In genomic region chr1:45545553-45546310, GRCh38 we compare ENCODE assay signal across 15 cellular contexts. TPM values are rescaled to one million over a fixed set of nuclear protein-coding genes. Genes with fewer than 3 reads are reported as not detected.
DNase-seq lines count a peak whose midpoint lies in the region; ATAC-seq, FAIRE-seq and TF ChIP-seq lines count a peak whose summit lies in the region.
"Had no signal": no experiment of that assay in that cellular context is flagged by ENCODE, and none has a peak within 500 bp of the region (broad histone marks: within the 10 kb centered on the region; RNA-seq: fewer than 3 reads in every experiment).

No MANE protein-coding gene starts in this region.

- H3K4me1 Mint-ChIP-seq in activated naive CD4-positive, alpha-beta T cell treated with anti-CD3 and anti-CD28 coated beads, Interleukin-2, amount 50 U/mL, for 24 hours = peaks cover 38% of the 10 kb centered on the region
- H3K4me1 Mint-ChIP-seq in activated naive CD4-positive, alpha-beta T cell treated with anti-CD3 and anti-CD28 coated beads for 36 hours (ENCODE audit: low read depth) = peaks cover 37% of the 10 kb centered on the region
- peaks cover 20% of the 10 kb centered on the region for H3K4me1 Mint-ChIP-seq in nephron progenitor cell

- no peaks in the 10 kb centered on the region for H3K36me3 Mint-ChIP-seq in activated naive CD4-positive, alpha-beta T cell treated with anti-CD3 and anti-CD28 coated beads, Interleukin-2, amount 50 U/mL, for 24 hours
- no peaks in the 10 kb centered on the region for H3K36me3 Mint-ChIP-seq in activated naive CD4-positive, alpha-beta T cell treated with anti-CD3 and anti-CD28 coated beads for 36 hours (ENCODE audit: low read depth)
- no peaks in the 10 kb centered on the region for H3K36me3 Mint-ChIP-seq in nephron progenitor cell (ENCODE audit: low read depth)

- peaks cover 31% of the 10 kb centered on the region for H3K4me1 ChIP-seq in MM.1S (ENCODE audit: low read length)
- peaks cover 56% of the 10 kb centered on the region for H3K4me1 ChIP-seq in HepG2 (ENCODE audit: insufficient read depth, low read length)
- H3K4me1 ChIP-seq in thyroid gland = peaks cover 4 to 31% of the 10 kb centered on the region in 2 donors

- intact Hi-C loops in activated naive CD4-positive, alpha-beta T cell treated with anti-CD3 and anti-CD28 coated beads for 36 hours (cut with micrococcal nuclease) = loop anchor here (1.0 kb wide), 1 partner anchor 141 kb away; the partner anchor contains the start of gene GPBP1L1
- intact Hi-C loops in HepG2 (cut with micrococcal nuclease; ENCODE audit: unreplicated experiment) = loop anchor here (1.0 kb wide), 1 partner anchor 23 kb away; no protein-coding TSS in a partner anchor
- intact Hi-C loops in thyroid gland (cut with DNase I) = no loop called here

- ATAC-seq in HepG2 = peak; percentile 84
- ATAC-seq in GM21515 (IDR thresholded peaks at IDR 0.05; ENCODE audit: unreplicated experiment) = no peak
- ATAC-seq: left lung, sciatic nerve had no signal

- no TSS peak for BruUV-seq in HepG2 (replicated peaks; lab: Mats Ljungman, UMichigan)

- H3K4me2 ChIP-seq in MM.1S (ENCODE audit: low read depth, low read length) = peak overlapping the region; percentile 69; the same call in 1 of the 2 replicates
- peak overlapping the region; percentile 85 for H3K4me2 ChIP-seq in HepG2 (ENCODE audit: low read depth, low read length)

- H3K4me3 ChIP-seq in MM.1S (ENCODE audit: low read length) (no peak overlapping the region), HepG2 (replicated peaks in 1 of 3; ENCODE audit: insufficient read depth in 1 of 3, low read depth in 2 of 3, low read length in 3 of 3) (peak overlapping the region; percentile 13 to 65 (median 48)), thyroid gland (replicated peaks in 1 of 3) (no peak overlapping the region)
- H3K4me3 ChIP-seq: esophagus muscularis mucosa, left lung had no signal

- no peak for DNase-seq in activated naive CD4-positive, alpha-beta T cell treated with anti-CD3 and anti-CD28 coated beads for 36 hours
- no peak for DNase-seq in MM.1S
- DNase-seq in HepG2 (ENCODE audit: low spot score) = peak; percentile 88
- DNase-seq in thyroid gland = peak; percentile 15 to 25
- no peak for DNase-seq in nephron progenitor cell
- DNase-seq in NCI-H2107 treated with DMSO at 0.1 percent for 48 hours (lab: John Stamatoyannopoulos, UW; ENCODE audit: unreplicated experiment) = no peak
- DNase-seq: amygdala, DMS53, left lung, NCI-H1417, NCI-H446 had no signal

- TF ChIP-seq POLR2A in HepG2 (IDR thresholded peaks at IDR 0.05; ENCODE audit: insufficient read depth in 1 of 2, low read depth in 2 of 2, low read length in 2 of 2) = peak in 1 of 2 experiments; percentile 45; a peak in 1 of 4 replicates
- no peak for TF ChIP-seq POLR2A in thyroid gland (IDR thresholded peaks at IDR 0.05)

- no peaks in the 10 kb centered on the region for H3K27me3 ChIP-seq in MM.1S (replicated peaks; ENCODE audit: insufficient read depth, low read length)
- H3K27me3 ChIP-seq in HepG2 (ENCODE audit: control insufficient read depth in 1 of 2, insufficient read depth in 2 of 2, low read length in 2 of 2) = no peaks in the 10 kb centered on the region
- H3K27me3 ChIP-seq in thyroid gland = no peaks in the 10 kb centered on the region
- H3K27me3 ChIP-seq: left lung had no signal

- peak; percentile 81 for FAIRE-seq in HepG2 (lab: Jason Lieb, UNC)

- H3K27ac ChIP-seq in MM.1S (ENCODE audit: low read length) (peak overlapping the region; percentile 27; the same call in 1 of the 2 replicates), HepG2 (ENCODE audit: extremely low read length, insufficient read depth, low read length) (peak overlapping the region; percentile 86), thyroid gland (no peak overlapping the region)
- H3K27ac ChIP-seq: esophagus muscularis mucosa had no signal

- no peaks in the 10 kb centered on the region for H3K9me3 Mint-ChIP-seq in activated naive CD4-positive, alpha-beta T cell treated with anti-CD3 and anti-CD28 coated beads, Interleukin-2, amount 50 U/mL, for 24 hours
- no peaks in the 10 kb centered on the region for H3K9me3 Mint-ChIP-seq in activated naive CD4-positive, alpha-beta T cell treated with anti-CD3 and anti-CD28 coated beads for 36 hours
- H3K9me3 Mint-ChIP-seq in nephron progenitor cell = no peaks in the 10 kb centered on the region

- H3F3A ChIP-seq in MM.1S (ENCODE audit: insufficient read depth, low read length) = peaks cover 22% of the 10 kb centered on the region

- peaks cover under 1% of the 10 kb centered on the region for H3K79me2 ChIP-seq in MM.1S (ENCODE audit: low read length)
- peaks cover under 1% of the 10 kb centered on the region for H3K79me2 ChIP-seq in HepG2 (ENCODE audit: insufficient read depth, low read length)

- no peak overlapping the region for H3K4me3 Mint-ChIP-seq in activated naive CD4-positive, alpha-beta T cell treated with anti-CD3 and anti-CD28 coated beads, Interleukin-2, amount 50 U/mL, for 24 hours
- H3K4me3 Mint-ChIP-seq in activated naive CD4-positive, alpha-beta T cell treated with anti-CD3 and anti-CD28 coated beads for 36 hours = no peak overlapping the region
- no peak overlapping the region for H3K4me3 Mint-ChIP-seq in nephron progenitor cell

- H3K36me3 ChIP-seq in MM.1S (replicated peaks; ENCODE audit: insufficient read depth, low read length) (no peaks in the 10 kb centered on the region), HepG2 (replicated peaks in 1 of 2; ENCODE audit: control insufficient read depth in 1 of 2, insufficient read depth in 2 of 2, low read length in 2 of 2) (no peaks in the 10 kb centered on the region), thyroid gland (no peaks in the 10 kb centered on the region)
- H3K36me3 ChIP-seq: esophagus muscularis mucosa, left lung had no signal

- TF ChIP-seq CTCF in MM.1S (IDR thresholded peaks at IDR 0.05; ENCODE audit: low read length) = no peak
- no peak for TF ChIP-seq CTCF in HepG2 (CRISPR knock-in tag; IDR thresholded peaks at IDR 0.05)
- no peak for TF ChIP-seq CTCF in thyroid gland (IDR thresholded peaks at IDR 0.05)
- TF ChIP-seq CTCF in nephron progenitor cell (IDR thresholded peaks at IDR 0.05) = no peak

- H3K9me2 ChIP-seq in MM.1S (replicated peaks; ENCODE audit: insufficient read depth, low read length) = no peaks in the 10 kb centered on the region

- in situ Hi-C loops in HepG2 (cut with HindIII; ENCODE audit: extremely low pct_ligation_motif_present, low pct_unique_long_range_greater_than_20kb) = no loop called here

- H2AFZ ChIP-seq in MM.1S (ENCODE audit: low read length) = peak overlapping the region; percentile 24; the same call in 1 of the 2 replicates
- H2AFZ ChIP-seq in HepG2 (ENCODE audit: low read length) = peak overlapping the region; percentile 95

- H4K20me1 ChIP-seq in MM.1S (ENCODE audit: insufficient read depth, low read length) (no peaks in the 10 kb centered on the region), HepG2 (ENCODE audit: insufficient read depth, low read length) (no peaks in the 10 kb centered on the region)

- WGBS in HepG2 (ENCODE audit: low lambda C conversion rate) = 35% methylated on average over 7 of the region's 7 CpGs
- 51 to 53% methylated on average over 7 of the region's 7 CpGs for WGBS in thyroid gland, 2 donors

- no peak overlapping the region for H3K9ac ChIP-seq in MM.1S (ENCODE audit: low read length)
- peak overlapping the region; percentile 69 for H3K9ac ChIP-seq in HepG2 (ENCODE audit: insufficient read depth, low read depth, low read length)

- no peak for TF ChIP-seq RAD21 in HepG2 (CRISPR knock-in tag; IDR thresholded peaks at IDR 0.05)

- H3K9me3 ChIP-seq in MM.1S (replicated peaks; ENCODE audit: insufficient read depth, low read length) (no peaks in the 10 kb centered on the region), HepG2 (ENCODE audit: low read length) (no peaks in the 10 kb centered on the region), thyroid gland (no peaks in the 10 kb centered on the region)
- H3K9me3 ChIP-seq: esophagus muscularis mucosa, left lung had no signal

- TF ChIP-seq EP300 in HepG2 (IDR thresholded peaks at IDR 0.05; ENCODE audit: low read depth in 2 of 2, low read length in 2 of 2) (peak in 1 of 2 experiments; percentile 60; a peak in 1 of 4 replicates), HepG2 (CRISPR knock-in tag; IDR thresholded peaks at IDR 0.05; ENCODE audit: borderline replicate concordance) (no peak)

- POLR2A ChIA-PET in HepG2 (lab: Yijun Ruan, JAX) = interaction anchor here (0.7 to 29.7 kb wide), 9 partner anchors 8 to 277 kb away, joined by 3 to 690 read pairs (median 8); partner anchors contain the start of genes CCDC163, MMACHC and PRDX1

- H3K27me3 Mint-ChIP-seq in activated naive CD4-positive, alpha-beta T cell treated with anti-CD3 and anti-CD28 coated beads, Interleukin-2, amount 50 U/mL, for 24 hours = no peaks in the 10 kb centered on the region
- no peaks in the 10 kb centered on the region for H3K27me3 Mint-ChIP-seq in activated naive CD4-positive, alpha-beta T cell treated with anti-CD3 and anti-CD28 coated beads for 36 hours (ENCODE audit: low read depth)
- H3K27me3 Mint-ChIP-seq in nephron progenitor cell (ENCODE audit: low read depth, poor library complexity) = peaks cover 17% of the 10 kb centered on the region

- H3K27ac Mint-ChIP-seq in activated naive CD4-positive, alpha-beta T cell treated with anti-CD3 and anti-CD28 coated beads, Interleukin-2, amount 50 U/mL, for 24 hours = peak overlapping the region; percentile 30
- H3K27ac Mint-ChIP-seq in activated naive CD4-positive, alpha-beta T cell treated with anti-CD3 and anti-CD28 coated beads for 36 hours = no peak overlapping the region
- H3K27ac Mint-ChIP-seq in nephron progenitor cell = no peak overlapping the region

- CTCF ChIA-PET in activated naive CD4-positive, alpha-beta T cell treated with anti-CD3 and anti-CD28 coated beads for 36 hours (lab: Charles Lee) = interaction anchor here (0.8 to 3.1 kb wide), 3 partner anchors 9 to 33 kb away, joined by 3 to 20 read pairs (median 3); no protein-coding TSS in a partner anchor
- CTCF ChIA-PET in HepG2 (lab: Yijun Ruan, JAX; ENCODE audit: low intra/inter-chr PET ratio, low total read pairs) = interaction anchor here (1.4 kb wide), 1 partner anchor 24 kb away, joined by 4 read pairs; no protein-coding TSS in a partner anchor

RNA-seq across cellular contexts. Expression of gene AKR1A1, which starts 4.9 kb away (rescaled TPM):
- 100 to 1,000 TPM; 207 to 217 TPM for total RNA-seq in activated naive CD4-positive, alpha-beta T cell treated with anti-CD3 and anti-CD28 coated beads for 36 hours
- total RNA-seq in HepG2 (2016; rRNA removed; fragmentation: Illumina TruSeq; extraction: Trizol) = 217 and 233 TPM in 2 replicates
- 83.2 and 92.8 TPM in 2 replicates for total RNA-seq in HepG2 (2016; cell fraction: cytosol; rRNA removed; fragmentation: Illumina TruSeq; extraction: Trizol; ENCODE audit: low read depth)
- 217 and 238 TPM in 2 replicates for total RNA-seq in HepG2 (2016; cell fraction: insoluble cytoplasmic fraction; rRNA removed; fragmentation: Illumina TruSeq; extraction: Trizol)
- total RNA-seq in HepG2 (2016; cell fraction: membrane; rRNA removed; fragmentation: Illumina TruSeq; extraction: Trizol) = 122 and 152 TPM in 2 replicates
- 126 and 130 TPM in 2 replicates for total RNA-seq in HepG2 (2016; cell fraction: nucleus; rRNA removed; fragmentation: Illumina TruSeq; extraction: Trizol)
- 181 and 188 TPM in 2 replicates for polyA plus RNA-seq in HepG2 (2011; rRNA removed)
- polyA plus RNA-seq in HepG2 (2011; cell fraction: cytosol; rRNA removed) = 171 and 206 TPM in 2 replicates
- polyA plus RNA-seq in HepG2 (2011; cell fraction: nucleus; rRNA removed) = 120 and 146 TPM in 2 replicates
- polyA plus RNA-seq in HepG2 (2012) = 115 TPM in 2 replicates
- 68.5 and 93.5 TPM in 2 replicates for polyA plus RNA-seq in HepG2 (2016; cell fraction: cytosol; fragmentation: Illumina TruSeq; extraction: Trizol; ENCODE audit: low read depth)
- polyA plus RNA-seq in HepG2 (2016; cell fraction: insoluble cytoplasmic fraction; fragmentation: Illumina TruSeq; extraction: Trizol; ENCODE audit: low read depth) = 208 and 214 TPM in 2 replicates
- 89.6 and 126 TPM in 2 replicates for polyA plus RNA-seq in HepG2 (2016; cell fraction: membrane; fragmentation: Illumina TruSeq; extraction: Trizol; ENCODE audit: low read depth)
- polyA plus RNA-seq in HepG2 (2016; cell fraction: nucleus; fragmentation: Illumina TruSeq; extraction: Trizol; ENCODE audit: insufficient read depth, low read depth) = 233 and 234 TPM in 2 replicates
- polyA minus RNA-seq in HepG2 (2011; rRNA and poly(A)+ RNA removed; ENCODE audit: low replicate concordance) = 185 and 208 TPM in 2 replicates
- 70.5 and 79.0 TPM in 2 replicates for polyA minus RNA-seq in HepG2 (2011; cell fraction: cytosol; rRNA and poly(A)+ RNA removed)
- 93.6 and 111 TPM in 2 replicates for polyA minus RNA-seq in HepG2 (2011; cell fraction: nucleus; rRNA and poly(A)+ RNA removed)
- 100 to 1,000 TPM in 3 of 4 donors, 10 to 100 TPM in 1; 67.5 to 143 (median 127) TPM for total RNA-seq in thyroid gland

RNA-seq across cellular contexts. Expression of gene PRDX1, which starts 24.0 kb away (rescaled TPM):
- 100 to 1,000 TPM; 596 to 641 TPM for total RNA-seq in activated naive CD4-positive, alpha-beta T cell treated with anti-CD3 and anti-CD28 coated beads for 36 hours
- 1,898 and 2,651 TPM in 2 replicates for total RNA-seq in HepG2 (2016; rRNA removed; fragmentation: Illumina TruSeq; extraction: Trizol)
- 648 and 690 TPM in 2 replicates for total RNA-seq in HepG2 (2016; cell fraction: cytosol; rRNA removed; fragmentation: Illumina TruSeq; extraction: Trizol; ENCODE audit: low read depth)
- 1,942 and 2,764 TPM in 2 replicates for total RNA-seq in HepG2 (2016; cell fraction: insoluble cytoplasmic fraction; rRNA removed; fragmentation: Illumina TruSeq; extraction: Trizol)
- total RNA-seq in HepG2 (2016; cell fraction: membrane; rRNA removed; fragmentation: Illumina TruSeq; extraction: Trizol) = 688 and 689 TPM in 2 replicates
- 599 and 644 TPM in 2 replicates for total RNA-seq in HepG2 (2016; cell fraction: nucleus; rRNA removed; fragmentation: Illumina TruSeq; extraction: Trizol)
- polyA plus RNA-seq in HepG2 (2011; rRNA removed) = 550 and 761 TPM in 2 replicates
- 477 and 587 TPM in 2 replicates for polyA plus RNA-seq in HepG2 (2011; cell fraction: cytosol; rRNA removed)
- polyA plus RNA-seq in HepG2 (2011; cell fraction: nucleus; rRNA removed) = 93.4 and 123 TPM in 2 replicates
- polyA plus RNA-seq in HepG2 (2012) = 725 and 786 TPM in 2 replicates
- polyA plus RNA-seq in HepG2 (2016; cell fraction: cytosol; fragmentation: Illumina TruSeq; extraction: Trizol; ENCODE audit: low read depth) = 598 and 600 TPM in 2 replicates
- polyA plus RNA-seq in HepG2 (2016; cell fraction: insoluble cytoplasmic fraction; fragmentation: Illumina TruSeq; extraction: Trizol; ENCODE audit: low read depth) = 2,458 and 2,666 TPM in 2 replicates
- 496 and 500 TPM in 2 replicates for polyA plus RNA-seq in HepG2 (2016; cell fraction: membrane; fragmentation: Illumina TruSeq; extraction: Trizol; ENCODE audit: low read depth)
- polyA plus RNA-seq in HepG2 (2016; cell fraction: nucleus; fragmentation: Illumina TruSeq; extraction: Trizol; ENCODE audit: insufficient read depth, low read depth) = 910 and 953 TPM in 2 replicates
- polyA minus RNA-seq in HepG2 (2011; rRNA and poly(A)+ RNA removed; ENCODE audit: low replicate concordance) = 219 and 566 TPM in 2 replicates
- polyA minus RNA-seq in HepG2 (2011; cell fraction: cytosol; rRNA and poly(A)+ RNA removed) = 202 and 238 TPM in 2 replicates
- polyA minus RNA-seq in HepG2 (2011; cell fraction: nucleus; rRNA and poly(A)+ RNA removed) = 82.1 and 96.2 TPM in 2 replicates
- 1,000 to 10,000 TPM in 2 of 4 donors, 100 to 1,000 TPM in 2; 872 to 1,202 (median 1,015) TPM for total RNA-seq in thyroid gland

RNA-seq across cellular contexts. Expression of gene NASP, which starts 38.1 kb away (rescaled TPM):
- 100 to 1,000 TPM; 222 to 229 TPM for total RNA-seq in activated naive CD4-positive, alpha-beta T cell treated with anti-CD3 and anti-CD28 coated beads for 36 hours
- total RNA-seq in HepG2 (2016; rRNA removed; fragmentation: Illumina TruSeq; extraction: Trizol) (256 and 359 TPM in 2 replicates), thyroid gland (10 to 100 TPM; 45.8 to 98.3 (median 75.1) TPM)
- total RNA-seq in HepG2 (2016; cell fraction: cytosol; rRNA removed; fragmentation: Illumina TruSeq; extraction: Trizol; ENCODE audit: low read depth) = 56.5 and 57.9 TPM in 2 replicates
- total RNA-seq in HepG2 (2016; cell fraction: insoluble cytoplasmic fraction; rRNA removed; fragmentation: Illumina TruSeq; extraction: Trizol) = 274 and 345 TPM in 2 replicates
- total RNA-seq in HepG2 (2016; cell fraction: membrane; rRNA removed; fragmentation: Illumina TruSeq; extraction: Trizol) = 59.8 and 65.7 TPM in 2 replicates
- total RNA-seq in HepG2 (2016; cell fraction: nucleus; rRNA removed; fragmentation: Illumina TruSeq; extraction: Trizol) = 169 and 186 TPM in 2 replicates
- 105 and 132 TPM in 2 replicates for polyA plus RNA-seq in HepG2 (2011; rRNA removed)
- polyA plus RNA-seq in HepG2 (2011; cell fraction: cytosol; rRNA removed) = 78.7 and 83.2 TPM in 2 replicates
- polyA plus RNA-seq in HepG2 (2011; cell fraction: nucleus; rRNA removed) = 94.3 and 131 TPM in 2 replicates
- polyA plus RNA-seq in HepG2 (2012) = 102 and 153 TPM in 2 replicates
- polyA plus RNA-seq in HepG2 (2016; cell fraction: cytosol; fragmentation: Illumina TruSeq; extraction: Trizol; ENCODE audit: low read depth) = 22.1 and 22.6 TPM in 2 replicates
- 462 and 490 TPM in 2 replicates for polyA plus RNA-seq in HepG2 (2016; cell fraction: insoluble cytoplasmic fraction; fragmentation: Illumina TruSeq; extraction: Trizol; ENCODE audit: low read depth)
- polyA plus RNA-seq in HepG2 (2016; cell fraction: membrane; fragmentation: Illumina TruSeq; extraction: Trizol; ENCODE audit: low read depth) = 35.8 and 36.2 TPM in 2 replicates
- polyA plus RNA-seq in HepG2 (2016; cell fraction: nucleus; fragmentation: Illumina TruSeq; extraction: Trizol; ENCODE audit: insufficient read depth, low read depth) = 327 and 350 TPM in 2 replicates
- polyA minus RNA-seq in HepG2 (2011; rRNA and poly(A)+ RNA removed; ENCODE audit: low replicate concordance) = 96.7 and 116 TPM in 2 replicates
- polyA minus RNA-seq in HepG2 (2011; cell fraction: cytosol; rRNA and poly(A)+ RNA removed) = 68.0 and 69.6 TPM in 2 replicates
- polyA minus RNA-seq in HepG2 (2011; cell fraction: nucleus; rRNA and poly(A)+ RNA removed) = 86.8 and 102 TPM in 2 replicates

RNA-seq across cellular contexts. Expression of gene MMACHC, which starts 45.6 kb away (rescaled TPM):
- total RNA-seq in activated naive CD4-positive, alpha-beta T cell treated with anti-CD3 and anti-CD28 coated beads for 36 hours = 1 to 10 TPM; 5.9 TPM
- total RNA-seq in HepG2 (2016; rRNA removed; fragmentation: Illumina TruSeq; extraction: Trizol) (10.3 and 13.4 TPM in 2 replicates), thyroid gland (1 to 10 TPM; 1.3 to 5.9 (median 5.0) TPM)
- total RNA-seq in HepG2 (2016; cell fraction: cytosol; rRNA removed; fragmentation: Illumina TruSeq; extraction: Trizol; ENCODE audit: low read depth) = 1.7 and 1.8 TPM in 2 replicates
- total RNA-seq in HepG2 (2016; cell fraction: insoluble cytoplasmic fraction; rRNA removed; fragmentation: Illumina TruSeq; extraction: Trizol) = 9.5 and 12.8 TPM in 2 replicates
- total RNA-seq in HepG2 (2016; cell fraction: membrane; rRNA removed; fragmentation: Illumina TruSeq; extraction: Trizol) = 6.3 and 6.7 TPM in 2 replicates
- total RNA-seq in HepG2 (2016; cell fraction: nucleus; rRNA removed; fragmentation: Illumina TruSeq; extraction: Trizol) = 4.7 and 6.2 TPM in 2 replicates
- polyA plus RNA-seq in HepG2 (2011; rRNA removed) = 11.6 and 12.9 TPM in 2 replicates
- 10.0 and 13.8 TPM in 2 replicates for polyA plus RNA-seq in HepG2 (2011; cell fraction: cytosol; rRNA removed)
- 6.5 and 7.9 TPM in 2 replicates for polyA plus RNA-seq in HepG2 (2011; cell fraction: nucleus; rRNA removed)
- polyA plus RNA-seq in HepG2 (2012) = 5.7 and 8.2 TPM in 2 replicates
- 2.7 and 4.1 TPM in 2 replicates for polyA plus RNA-seq in HepG2 (2016; cell fraction: cytosol; fragmentation: Illumina TruSeq; extraction: Trizol; ENCODE audit: low read depth)
- polyA plus RNA-seq in HepG2 (2016; cell fraction: insoluble cytoplasmic fraction; fragmentation: Illumina TruSeq; extraction: Trizol; ENCODE audit: low read depth) = 16.0 and 18.0 TPM in 2 replicates
- 9.0 and 9.8 TPM in 2 replicates for polyA plus RNA-seq in HepG2 (2016; cell fraction: membrane; fragmentation: Illumina TruSeq; extraction: Trizol; ENCODE audit: low read depth)
- 7.7 and 8.8 TPM in 2 replicates for polyA plus RNA-seq in HepG2 (2016; cell fraction: nucleus; fragmentation: Illumina TruSeq; extraction: Trizol; ENCODE audit: insufficient read depth, low read depth)
- polyA minus RNA-seq in HepG2 (2011; rRNA and poly(A)+ RNA removed; ENCODE audit: low replicate concordance) = 44.1 and 56.1 TPM in 2 replicates
- 11.0 and 11.6 TPM in 2 replicates for polyA minus RNA-seq in HepG2 (2011; cell fraction: cytosol; rRNA and poly(A)+ RNA removed)
- 7.9 and 9.4 TPM in 2 replicates for polyA minus RNA-seq in HepG2 (2011; cell fraction: nucleus; rRNA and poly(A)+ RNA removed)

RNA-seq across cellular contexts. Expression of gene CCDC163, which starts 45.9 kb away (rescaled TPM):
- total RNA-seq in activated naive CD4-positive, alpha-beta T cell treated with anti-CD3 and anti-CD28 coated beads for 36 hours = 1 to 10 TPM; 4.2 to 5.1 TPM
- total RNA-seq in HepG2 (2016; rRNA removed; fragmentation: Illumina TruSeq; extraction: Trizol) (4.4 and 5.2 TPM in 2 replicates), thyroid gland (1 to 10 TPM in 2 of 4 donors, under 1 TPM in 2; 0.40 to 1.7 (median 1.0) TPM)
- 1.7 and 2.0 TPM in 2 replicates for total RNA-seq in HepG2 (2016; cell fraction: cytosol; rRNA removed; fragmentation: Illumina TruSeq; extraction: Trizol; ENCODE audit: low read depth)
- 3.6 and 5.0 TPM in 2 replicates for total RNA-seq in HepG2 (2016; cell fraction: insoluble cytoplasmic fraction; rRNA removed; fragmentation: Illumina TruSeq; extraction: Trizol)
- total RNA-seq in HepG2 (2016; cell fraction: membrane; rRNA removed; fragmentation: Illumina TruSeq; extraction: Trizol) = 4.4 and 4.6 TPM in 2 replicates
- total RNA-seq in HepG2 (2016; cell fraction: nucleus; rRNA removed; fragmentation: Illumina TruSeq; extraction: Trizol) = 3.7 and 7.2 TPM in 2 replicates
- 8.3 and 8.4 TPM in 2 replicates for polyA plus RNA-seq in HepG2 (2011; rRNA removed)
- polyA plus RNA-seq in HepG2 (2011; cell fraction: cytosol; rRNA removed) = 7.4 and 7.9 TPM in 2 replicates
- 9.2 and 10.0 TPM in 2 replicates for polyA plus RNA-seq in HepG2 (2011; cell fraction: nucleus; rRNA removed)
- 3.7 and 3.9 TPM in 2 replicates for polyA plus RNA-seq in HepG2 (2012)
- polyA plus RNA-seq in HepG2 (2016; cell fraction: cytosol; fragmentation: Illumina TruSeq; extraction: Trizol; ENCODE audit: low read depth) = 1.1 and 2.1 TPM in 2 replicates
- 4.7 and 5.7 TPM in 2 replicates for polyA plus RNA-seq in HepG2 (2016; cell fraction: insoluble cytoplasmic fraction; fragmentation: Illumina TruSeq; extraction: Trizol; ENCODE audit: low read depth)
- polyA plus RNA-seq in HepG2 (2016; cell fraction: membrane; fragmentation: Illumina TruSeq; extraction: Trizol; ENCODE audit: low read depth) = 3.4 and 4.3 TPM in 2 replicates
- 12.7 and 14.5 TPM in 2 replicates for polyA plus RNA-seq in HepG2 (2016; cell fraction: nucleus; fragmentation: Illumina TruSeq; extraction: Trizol; ENCODE audit: insufficient read depth, low read depth)
- polyA minus RNA-seq in HepG2 (2011; rRNA and poly(A)+ RNA removed; ENCODE audit: low replicate concordance) = 8.9 and 15.8 TPM in 2 replicates
- 2.3 and 3.3 TPM in 2 replicates for polyA minus RNA-seq in HepG2 (2011; cell fraction: cytosol; rRNA and poly(A)+ RNA removed)
- 5.3 and 5.6 TPM in 2 replicates for polyA minus RNA-seq in HepG2 (2011; cell fraction: nucleus; rRNA and poly(A)+ RNA removed)

Comparison
In these comparisons a context has a peak if more than half of its experiments do, and no peak if none do; other contexts are left out.
1. DNase-seq: peak in HepG2 (single experiment) and thyroid gland (2 of 2); none in activated naive CD4-positive, alpha-beta T cell treated with anti-CD3 and anti-CD28 coated beads for 36 hours (single experiment), MM.1S (single experiment), nephron progenitor cell (single experiment) and NCI-H2107 treated with DMSO at 0.1 percent for 48 hours (single experiment).
2. H3K27ac ChIP-seq: peak in MM.1S (single experiment) and HepG2 (single experiment); none in thyroid gland (0 of 3).
3. H3K4me3 ChIP-seq: peak in HepG2 (3 of 3); none in MM.1S (single experiment) and thyroid gland (0 of 3).